In the genomic region with DNA sequence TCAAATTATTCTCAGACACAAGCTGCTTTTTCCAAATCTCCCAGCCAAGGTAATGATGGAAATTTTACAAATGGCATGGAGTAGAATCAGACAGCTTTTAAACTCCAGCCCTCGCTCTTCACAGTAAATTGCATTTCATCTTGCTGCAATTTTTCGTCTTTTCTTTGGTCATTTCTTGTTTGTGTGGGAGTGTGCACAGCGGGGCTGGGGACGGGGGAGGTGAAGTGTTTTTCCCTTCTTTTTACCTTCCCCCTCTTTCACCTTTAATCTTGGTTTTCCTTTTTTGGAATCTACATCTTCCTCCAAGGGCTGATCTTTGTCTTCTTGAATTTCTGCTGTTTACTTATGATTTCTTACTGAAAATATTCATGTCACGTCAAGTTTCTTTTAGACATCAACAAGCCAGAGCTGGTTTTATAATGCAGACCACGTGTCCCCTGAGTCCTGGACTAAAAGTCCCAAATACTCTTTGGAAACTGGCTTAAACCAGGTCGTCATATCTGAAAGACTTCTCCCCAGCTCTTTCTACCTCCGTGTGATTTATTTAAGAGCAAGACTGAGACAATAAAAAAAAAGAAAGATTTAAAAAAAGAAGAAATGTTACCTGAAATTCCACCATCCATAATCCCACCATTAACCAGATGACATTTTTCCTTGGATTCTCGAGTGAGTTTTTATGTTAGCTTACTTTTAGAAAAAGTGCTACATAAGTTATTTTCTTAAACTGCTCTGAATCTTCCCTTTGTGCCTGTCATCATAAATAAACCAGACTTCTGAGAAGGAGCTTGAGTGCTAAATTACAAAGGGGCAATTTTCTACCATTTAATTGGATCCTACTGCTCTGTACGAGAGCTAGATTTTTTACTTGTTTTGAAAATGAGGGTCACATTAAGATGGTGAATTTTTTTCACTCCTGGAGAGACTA, we compare ENCODE assay signal across 17 cellular contexts. TPM values are rescaled to one million over a fixed set of nuclear protein-coding genes. Genes with fewer than 3 reads are reported as not detected.
DNase-seq lines count a peak whose midpoint lies in the region; ATAC-seq and FAIRE-seq lines count a peak whose summit lies in the region.
"Had no signal": no experiment of that assay in that cellular context is flagged by ENCODE, and none has a peak within 500 bp of the region (broad histone marks: within the 10 kb centered on the region; RNA-seq: fewer than 3 reads in every experiment).

No MANE protein-coding gene starts in this region.

- H2BK12ac ChIP-seq in mesenchymal stem cell (ENCODE audit: low read length in 2 of 2) = peak overlapping the region in 1 of 2 experiments; percentile 39

- H3K9me3 ChIP-seq in SK-N-MC (ENCODE audit: low read depth, low read length) = no peaks in the 10 kb centered on the region
- H3K9me3 ChIP-seq in mesenchymal stem cell (ENCODE audit: control insufficient read depth, low read length) = peaks cover 5% of the 10 kb centered on the region
- H3K9me3 ChIP-seq: ovary, SJSA1 had no signal

- no peak overlapping the region for H3K18ac ChIP-seq in mesenchymal stem cell (ENCODE audit: low read depth in 1 of 2, low read length in 2 of 2)

- peaks cover 27% of the 10 kb centered on the region for H3K79me1 ChIP-seq in mesenchymal stem cell (replicated peaks; ENCODE audit: low read length, poor library complexity, severe bottlenecking)

- H3K4me3 ChIP-seq in SK-N-MC = 0 out of 2 replicates have a peak overlapping the region, but pooled peaks have one; percentile 11
- no peak overlapping the region for H3K4me3 ChIP-seq in mesenchymal stem cell (ENCODE audit: insufficient read depth in 1 of 2, low read depth in 1 of 2, low read length in 2 of 2)
- H3K4me3 ChIP-seq: ovary, SJSA1 had no signal

- H2AK5ac ChIP-seq in mesenchymal stem cell (ENCODE audit: low read length, severe bottlenecking) = no peak overlapping the region

- H3K36me3 ChIP-seq in SK-N-MC (ENCODE audit: insufficient read depth, low read length) (no peaks in the 10 kb centered on the region), mesenchymal stem cell (ENCODE audit: control insufficient read depth in 1 of 2, insufficient read depth in 2 of 2, low read depth in 1 of 2, low read length in 2 of 2) (no peaks in the 10 kb centered on the region)
- H3K36me3 ChIP-seq: ovary, SJSA1 had no signal

- no peak overlapping the region for H2BK120ac ChIP-seq in mesenchymal stem cell (ENCODE audit: low read depth, low read length)

- H3K4me2 ChIP-seq in mesenchymal stem cell (ENCODE audit: low read length, poor library complexity, severe bottlenecking) = no peak overlapping the region

- DNase-seq in SK-N-MC (ENCODE audit: low read depth, low spot score) = no peak
- peak; percentile 20 for DNase-seq in dedifferentiated amniotic fluid mesenchymal stem cell (ENCODE audit: extremely low spot score)
- no peak for DNase-seq in mesenchymal stem cell
- DNase-seq in stimulated activated CD8-positive, alpha-beta memory T cell treated with anti-CD3 and anti-CD28 coated beads, Interleukin-4, amount 100 ng/mL, for 48 hours = no peak
- DNase-seq in NCI-H748 treated with DMSO at 0.1 percent for 48 hours (lab: John Stamatoyannopoulos, UW) = no peak
- DNase-seq in frontal cortex (ENCODE audit: low spot score in 2 of 2) = no peak
- DNase-seq: activated CD4-positive, alpha-beta T cell treated with anti-CD3 and anti-CD28 coated beads, Interleukin-2, amount 50 U/mL, for 1 hour; amniotic stem cell; Caco-2; GDM1; NCI-H2171; ovary; stimulated activated CD4-positive, alpha-beta T cell treated with anti-CD3 and anti-CD28 coated beads, Interleukin-15, amount 100 ng/mL, for 24 hours; trophoblast cell had no signal

- H2BK15ac ChIP-seq in mesenchymal stem cell (ENCODE audit: low read depth, poor library complexity, severe bottlenecking) = no peak overlapping the region

- H2AFZ ChIP-seq in mesenchymal stem cell (ENCODE audit: low read depth, low read length) = no peak overlapping the region

- no peak overlapping the region for H3K23ac ChIP-seq in mesenchymal stem cell (ENCODE audit: low read length in 2 of 2)

- H3K4ac ChIP-seq in mesenchymal stem cell (ENCODE audit: low read depth in 1 of 2, low read length in 2 of 2) = no peak overlapping the region

- H2BK5ac ChIP-seq in mesenchymal stem cell (ENCODE audit: low read depth, low read length, poor library complexity, severe bottlenecking) = no peak overlapping the region

- H3K27ac ChIP-seq in SK-N-MC = peak overlapping the region; percentile 44; the same call in 1 of the 2 replicates
- H3K27ac ChIP-seq in mesenchymal stem cell (ENCODE audit: low read length, poor library complexity, severe bottlenecking) = no peak overlapping the region
- H3K27ac ChIP-seq in temporal lobe (ENCODE audit: low read depth, low read length) = peak overlapping the region; percentile 80
- H3K27ac ChIP-seq: SJSA1 had no signal

- no peak overlapping the region for H4K8ac ChIP-seq in mesenchymal stem cell (ENCODE audit: low read length)

- no peak for ATAC-seq in GM19397 (IDR thresholded peaks at IDR 0.05; ENCODE audit: unreplicated experiment)

- H3K4me1 ChIP-seq in mesenchymal stem cell (ENCODE audit: control insufficient read depth, insufficient read depth, low read depth, low read length) = no peaks in the 10 kb centered on the region
- H3K4me1 ChIP-seq: Caco-2, SJSA1 had no signal

- no peaks in the 10 kb centered on the region for H3K27me3 ChIP-seq in mesenchymal stem cell (ENCODE audit: control insufficient read depth in 1 of 2, insufficient read depth in 1 of 2, low read length in 2 of 2)
- H3K27me3 ChIP-seq: ovary, SJSA1 had no signal

- FAIRE-seq in frontal cortex (lab: Jason Lieb, UNC) = no peak

- H3K9ac ChIP-seq in SK-N-MC (ENCODE audit: insufficient read length) (peak overlapping the region; percentile 45), mesenchymal stem cell (ENCODE audit: low read length) (peak overlapping the region; percentile 9)

- H3K14ac ChIP-seq in mesenchymal stem cell (ENCODE audit: low read length in 2 of 2) = no peak overlapping the region

- 93% methylated on average over 4 of the region's 10 CpGs for WGBS in mesenchymal stem cell

- no peak overlapping the region for H4K91ac ChIP-seq in mesenchymal stem cell (ENCODE audit: low read length)

RNA-seq across cellular contexts. Expression of a gene that starts 52.0 kb away (rescaled TPM):
- polyA plus RNA-seq in mesenchymal stem cell (2013, experiment 1 of 2) = 9.8 TPM
- polyA plus RNA-seq in mesenchymal stem cell (2013, experiment 2 of 2) = 10.1 TPM
- total RNA-seq in temporal lobe (12.0 TPM), frontal cortex (18.3 TPM)
